1 cellular context compared by ENCODE assay signal in the genomic region with DNA sequence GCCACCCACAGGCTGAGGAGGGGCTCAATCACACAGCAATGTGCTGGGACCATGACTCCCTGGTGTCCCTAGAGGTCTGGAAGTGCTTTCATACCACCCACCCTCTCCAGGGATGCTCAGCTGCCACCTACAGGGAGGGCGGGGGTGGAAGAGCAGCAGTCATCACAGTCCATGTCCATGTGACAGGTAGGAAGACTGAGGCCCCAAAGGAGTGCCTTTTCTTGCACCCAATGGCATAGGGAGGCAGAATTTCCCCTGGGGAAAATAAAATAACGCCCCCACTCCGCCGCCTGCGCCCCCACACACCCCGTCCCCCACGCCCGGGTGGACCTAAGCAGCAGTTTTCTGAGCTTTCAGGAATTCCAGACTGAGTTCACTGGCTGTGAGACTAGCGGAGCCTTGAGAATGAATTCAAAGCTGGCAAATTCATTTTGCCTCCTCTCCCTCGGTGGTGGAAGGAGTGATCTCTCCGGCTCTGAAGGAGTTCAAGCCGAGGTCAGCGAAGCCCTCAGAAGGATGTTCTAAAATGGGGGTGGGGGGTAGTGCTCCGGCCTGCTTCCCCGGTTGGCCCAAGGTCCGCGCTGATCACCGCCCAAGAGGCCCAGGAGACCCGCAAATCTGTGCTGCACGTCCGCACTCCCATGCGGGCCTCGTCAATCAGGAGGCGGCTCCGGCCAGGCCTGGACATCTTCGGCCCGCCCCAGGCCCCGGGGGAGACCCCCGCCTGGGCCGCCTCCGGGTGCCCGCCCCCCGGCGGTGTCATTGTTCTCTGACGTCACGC.
TF ChIP-seq lines count a peak whose summit lies in the region.

No MANE protein-coding gene starts in this region.

TF ChIP-seq in K562, 482 proteins besides CTCF, POLR2A, EP300 and RAD21 (continued from another document):
- TF ChIP-seq, protein P1, sequence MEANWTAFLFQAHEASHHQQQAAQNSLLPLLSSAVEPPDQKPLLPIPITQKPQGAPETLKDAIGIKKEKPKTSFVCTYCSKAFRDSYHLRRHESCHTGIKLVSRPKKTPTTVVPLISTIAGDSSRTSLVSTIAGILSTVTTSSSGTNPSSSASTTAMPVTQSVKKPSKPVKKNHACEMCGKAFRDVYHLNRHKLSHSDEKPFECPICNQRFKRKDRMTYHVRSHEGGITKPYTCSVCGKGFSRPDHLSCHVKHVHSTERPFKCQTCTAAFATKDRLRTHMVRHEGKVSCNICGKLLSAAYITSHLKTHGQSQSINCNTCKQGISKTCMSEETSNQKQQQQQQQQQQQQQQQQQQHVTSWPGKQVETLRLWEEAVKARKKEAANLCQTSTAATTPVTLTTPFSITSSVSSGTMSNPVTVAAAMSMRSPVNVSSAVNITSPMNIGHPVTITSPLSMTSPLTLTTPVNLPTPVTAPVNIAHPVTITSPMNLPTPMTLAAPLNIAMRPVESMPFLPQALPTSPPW (CRISPR knock-in tag; IDR thresholded peaks at IDR 0.05): no peak
